6 cellular contexts compared by ENCODE assay signal in the genomic region with DNA sequence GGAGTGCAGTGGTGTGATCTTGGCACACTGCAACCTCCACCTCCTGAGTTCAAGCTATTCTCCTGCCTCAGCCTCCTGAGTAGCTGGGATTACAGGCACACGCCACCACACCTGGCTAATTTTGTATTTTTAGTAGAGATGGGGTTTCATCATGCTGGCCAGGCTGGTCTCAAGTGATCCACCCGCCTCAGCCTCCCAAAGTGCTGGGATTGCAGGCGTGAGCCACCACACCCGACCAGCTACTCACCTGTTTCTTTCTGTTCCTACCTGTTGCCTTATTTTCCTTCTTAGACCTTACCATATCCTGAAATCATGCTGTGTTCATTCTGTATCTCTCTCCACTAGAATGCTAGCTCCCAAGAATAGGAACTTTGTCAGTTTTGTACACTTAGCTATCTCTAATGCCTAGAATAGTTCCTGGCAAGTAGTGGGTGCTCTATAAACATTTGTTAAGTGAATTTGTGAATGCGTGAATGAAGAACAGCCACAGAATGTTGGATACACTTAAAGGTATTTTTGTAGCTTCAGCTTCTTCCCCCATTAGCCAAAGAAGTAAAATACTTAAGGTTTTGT.
DNase-seq lines count a peak whose midpoint lies in the region; ATAC-seq and TF ChIP-seq lines count a peak whose summit lies in the region.
"Not testable (repeated sequence)": the region's sequence is repeated elsewhere in the genome, so short reads cannot be mapped to it uniquely, and the experiment has no call there.

No MANE protein-coding gene starts in this region.

- H3K9me3 ChIP-seq in heart left ventricle; left ventricle myocardium inferior (replicated peaks); right cardiac atrium (ENCODE audit: control insufficient read depth, low read length); thoracic aorta: not testable (repeated sequence)

- TF ChIP-seq CTCF in heart left ventricle (IDR thresholded peaks at IDR 0.05); left ventricle myocardium inferior (IDR thresholded peaks at IDR 0.05; ENCODE audit: borderline replicate concordance); thoracic aorta (IDR thresholded peaks at IDR 0.05): not testable (repeated sequence)

- H3K27me3 ChIP-seq in heart left ventricle; left ventricle myocardium inferior (ENCODE audit: low read depth); right cardiac atrium (ENCODE audit: control insufficient read depth, insufficient read depth); thoracic aorta (replicated peaks; ENCODE audit: insufficient read depth): not testable (repeated sequence)

- H3K36me3 ChIP-seq in heart left ventricle = peaks cover 0 to 13% (median 0%) of the 10 kb centered on the region in 9 donors
- not testable (repeated sequence) for H3K36me3 ChIP-seq in left ventricle myocardium inferior, thoracic aorta

- peak; percentile 13 for DNase-seq in astrocyte of the hippocampus (ENCODE audit: low read depth, low spot score)
- DNase-seq in Right ventricle myocardium inferior (ENCODE audit: missing footprints); heart left ventricle; left ventricle myocardium inferior; right cardiac atrium; thoracic aorta (ENCODE audit: low spot score): not testable (repeated sequence)

- ATAC-seq in Right ventricle myocardium inferior (peak; percentile 84), heart left ventricle (peak; percentile 84 to 89 (median 87)), right cardiac atrium (peak; percentile 54 to 66)
- not testable (repeated sequence) for ATAC-seq in thoracic aorta (ENCODE audit: insufficient number of reproducible peaks, low FRiP score, low read depth)

- H3K27ac ChIP-seq in heart left ventricle (peak overlapping the region; percentile 13 to 83 (median 60)), left ventricle myocardium inferior (replicated peaks) (peak overlapping the region; percentile 88), right cardiac atrium (ENCODE audit: low read length) (peak overlapping the region; percentile 56), thoracic aorta (peak overlapping the region; percentile 39 to 58)

- WGBS in heart left ventricle, 4 donors = 50 to 63% (median 56%) methylated on average over 5 of the region's 5 CpGs
- WGBS in right cardiac atrium = 66% methylated on average over 5 of the region's 5 CpGs

- intact Hi-C loops in Right ventricle myocardium inferior (cut with DNase I) = loop anchor here (5.0 kb wide), 1 partner anchor 187 kb away; no protein-coding TSS in a partner anchor
- intact Hi-C loops in heart left ventricle (cut with DNase I); left ventricle myocardium inferior (cut with micrococcal nuclease); right cardiac atrium (cut with DNase I): not testable (repeated sequence)

- not testable (repeated sequence) for H3K4me3 ChIP-seq in heart left ventricle; right cardiac atrium (ENCODE audit: low read length); thoracic aorta
- H3K4me3 ChIP-seq in left ventricle myocardium inferior = peak overlapping the region; percentile 20

- TF ChIP-seq POLR2A in heart left ventricle (IDR thresholded peaks at IDR 0.05) = not testable (repeated sequence)

- H3K4me1 ChIP-seq in heart left ventricle = peaks cover 0 to 13% (median 0%) of the 10 kb centered on the region in 12 donors
- peaks cover 16% of the 10 kb centered on the region for H3K4me1 ChIP-seq in left ventricle myocardium inferior
- not testable (repeated sequence) for H3K4me1 ChIP-seq in right cardiac atrium (ENCODE audit: control insufficient read depth, insufficient read depth, low read length)
- H3K4me1 ChIP-seq in thoracic aorta (ENCODE audit: control insufficient read depth in 1 of 2, low read depth in 2 of 2) = peaks cover 7 to 18% of the 10 kb centered on the region in 2 donors
